Comparison of ENCODE assay signal across 12 cellular contexts in the genomic region with DNA sequence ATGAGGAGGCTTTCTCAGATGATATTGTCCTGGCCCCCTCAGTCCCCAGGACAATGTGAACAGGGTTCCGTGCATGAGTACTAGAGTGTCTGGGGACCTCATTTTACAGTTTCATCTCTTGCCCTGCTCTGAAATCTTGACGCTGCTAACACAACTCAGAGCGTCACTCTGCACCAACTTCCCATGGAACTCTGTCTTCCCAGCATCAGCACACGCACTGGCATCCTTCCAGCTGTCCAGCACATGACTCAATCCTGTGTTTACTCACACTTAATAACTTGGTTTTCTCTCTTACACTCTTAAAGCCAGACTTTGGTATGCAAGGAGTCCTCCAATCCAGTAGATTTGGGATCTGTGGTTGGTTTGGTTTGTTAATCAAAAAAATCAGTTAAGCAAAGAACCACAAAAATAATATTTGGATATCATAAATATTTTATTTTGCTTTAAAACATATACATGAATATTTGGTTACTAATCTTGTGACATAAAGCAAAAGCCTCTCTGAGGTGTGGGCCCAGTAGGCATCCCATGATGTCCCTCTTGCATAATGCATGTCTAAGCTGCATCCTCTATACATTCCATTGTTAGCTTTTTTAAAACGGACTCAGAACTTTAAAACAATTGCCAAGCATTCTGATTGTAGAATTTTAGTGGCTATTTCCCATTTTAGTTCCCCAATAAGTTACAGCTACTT.
A peak's percentile ranks its signal among the peaks of the same experiment; 100 is the strongest.
DNase-seq lines count a peak whose midpoint lies in the region; ATAC-seq, FAIRE-seq and TF ChIP-seq lines count a peak whose summit lies in the region.
"Had no signal": no experiment of that assay in that cellular context is flagged by ENCODE, and none has a peak within 500 bp of the region (broad histone marks: within the 10 kb centered on the region; RNA-seq: fewer than 3 reads in every experiment).

No MANE protein-coding gene starts in this region.

- peak; percentile 81 for DNase-seq in AG08395 (ENCODE audit: low spot score)
- DNase-seq in PC-3 = peak; percentile 63
- DNase-seq in fibroblast of the aortic adventitia (ENCODE audit: low read depth) = peak; percentile 67
- peak; percentile 77 for DNase-seq in osteoblast (ENCODE audit: insufficient read length, low spot score, missing footprints)
- no peak for DNase-seq in GM12891 (ENCODE audit: insufficient read length, low spot score)
- DNase-seq in caudate nucleus (lab: John Stamatoyannopoulos, UW) = no peak
- no peak for DNase-seq in GM12892 (ENCODE audit: insufficient read length)
- no peak for DNase-seq in posterior cingulate gyrus
- DNase-seq: central memory CD4-positive, alpha-beta T cell; MM.1S; NCI-H524 treated with DMSO at 0.1 percent for 48 hours; nucleus accumbens had no signal

- H3K4me1 ChIP-seq in PC-3 (ENCODE audit: insufficient read depth, low read length) = no peaks in the 10 kb centered on the region
- peaks cover 14% of the 10 kb centered on the region for H3K4me1 ChIP-seq in osteoblast (ENCODE audit: insufficient read depth, low read length)

- H3K9me3 ChIP-seq in PC-3 (ENCODE audit: low read length) (no peaks in the 10 kb centered on the region), osteoblast (ENCODE audit: low read depth, low read length) (no peaks in the 10 kb centered on the region)

- ATAC-seq in PC-3 = no peak

- H3K9me2 ChIP-seq in PC-3 (replicated peaks; ENCODE audit: low read length) = no peaks in the 10 kb centered on the region

- intact Hi-C loops in PC-3 (cut with micrococcal nuclease) = no loop called here
- intact Hi-C loops in posterior cingulate gyrus (cut with DNase I) = no loop called here

- H3K27ac ChIP-seq in PC-3 (ENCODE audit: low read length) = no peak overlapping the region
- H3K27ac ChIP-seq in osteoblast (ENCODE audit: low read depth, low read length) = peak overlapping the region; percentile 74
- H3K27ac ChIP-seq in caudate nucleus (ENCODE audit: low read depth, low read length) = no peak overlapping the region

- CTCF ChIA-PET in PC-3 (lab: Charles Lee) = no interaction called here

- no peak for FAIRE-seq in GM12891 (lab: Jason Lieb, UNC)
- no peak for FAIRE-seq in GM12892 (lab: Jason Lieb, UNC)

- H3F3A ChIP-seq in PC-3 (ENCODE audit: low read length, unreplicated experiment) = no peaks in the 10 kb centered on the region

- H3K4me3 ChIP-seq in PC-3 (ENCODE audit: low read length) (no peak overlapping the region), fibroblast of the aortic adventitia (ENCODE audit: low read depth, low read length) (no peak overlapping the region), osteoblast (ENCODE audit: insufficient read depth, low read length) (no peak overlapping the region)

- no peaks in the 10 kb centered on the region for H3K27me3 ChIP-seq in PC-3 (ENCODE audit: low read length)
- H3K27me3 ChIP-seq in osteoblast (ENCODE audit: insufficient read depth, low read length) = peaks cover 20% of the 10 kb centered on the region

- POLR2A ChIA-PET in PC-3 (lab: Charles Lee; ENCODE audit: unreplicated experiment) = no interaction called here

- no peak overlapping the region for H3K9ac ChIP-seq in PC-3 (ENCODE audit: low read length)

- TF ChIP-seq POLR2A in GM12891 (IDR thresholded peaks at IDR 0.05; ENCODE audit: low read depth, low read length) = no peak
- no peak for TF ChIP-seq POLR2A in GM12892 (IDR thresholded peaks at IDR 0.05; ENCODE audit: low read depth, low read length)

- H3K79me2 ChIP-seq in PC-3 (ENCODE audit: low read length) (no peaks in the 10 kb centered on the region), osteoblast (ENCODE audit: insufficient read depth, low read length) (no peaks in the 10 kb centered on the region)

- BruUV-seq in PC-3 (replicated peaks; lab: Mats Ljungman, UMichigan) = no TSS peak

- H2AFZ ChIP-seq in PC-3 (ENCODE audit: low read length) (no peak overlapping the region), osteoblast (ENCODE audit: low read length) (no peak overlapping the region)

- H3K4me2 ChIP-seq in PC-3 (ENCODE audit: low read length) (no peak overlapping the region), osteoblast (ENCODE audit: insufficient read depth, low read length) (peak overlapping the region; percentile 51)

- H3K36me3 ChIP-seq in PC-3 (ENCODE audit: low read depth, low read length) (no peaks in the 10 kb centered on the region), osteoblast (ENCODE audit: insufficient read depth, low read length) (no peaks in the 10 kb centered on the region)

- H4K20me1 ChIP-seq in PC-3 (ENCODE audit: low read length) = no peaks in the 10 kb centered on the region
- H4K20me1 ChIP-seq in osteoblast (ENCODE audit: insufficient read depth, low read length) = no peaks in the 10 kb centered on the region

- TF ChIP-seq CTCF in PC-3 (conservative IDR thresholded peaks at IDR 0.05; ENCODE audit: low read depth, low read length) (no peak), fibroblast of the aortic adventitia (IDR thresholded peaks at IDR 0.05; ENCODE audit: insufficient read depth, low read length) (no peak), osteoblast (IDR thresholded peaks at IDR 0.05; ENCODE audit: extremely low read depth, low read depth, low read length) (no peak)

TF ChIP-seq in GM12891, 5 proteins besides CTCF, POLR2A, EP300 and RAD21:
- no peak for TF ChIP-seq POU2F2 (IDR thresholded peaks at IDR 0.05; ENCODE audit: low read depth, low read length)
- TF ChIP-seq SPI1 (IDR thresholded peaks at IDR 0.05; ENCODE audit: low read depth, low read length) = no peak
- TF ChIP-seq TAF1 (IDR thresholded peaks at IDR 0.05; ENCODE audit: low read depth, low read length) = no peak
- no peak for TF ChIP-seq PAX5 (IDR thresholded peaks at IDR 0.05; ENCODE audit: insufficient read depth, low read length, severe bottlenecking)
- TF ChIP-seq POLR2AphosphoS5 (IDR thresholded peaks at IDR 0.05; ENCODE audit: low read depth, low read length) = no peak

Comparison
In these comparisons a context has a peak if more than half of its experiments do, and no peak if none do; other contexts are left out.
1. DNase-seq: peak in AG08395 (single experiment), PC-3 (single experiment), fibroblast of the aortic adventitia (single experiment) and osteoblast (single experiment); none in GM12891 (single experiment), caudate nucleus (0 of 61), GM12892 (single experiment) and posterior cingulate gyrus (0 of 10).